22 cellular contexts compared by ENCODE assay signal in genomic region chr2:96097441-96097840, GRCh38. TPM values are rescaled to one million over a fixed set of nuclear protein-coding genes. Genes with fewer than 3 reads are reported as not detected.
"Had no signal": no experiment of that assay in that cellular context is flagged by ENCODE, and none has a peak within 500 bp of the region (broad histone marks: within the 10 kb centered on the region; RNA-seq: fewer than 3 reads in every experiment).

No MANE protein-coding gene starts in this region.

- H3K4me3 ChIP-seq: SJSA1, SK-N-MC had no signal

- FAIRE-seq: RCC 7860 had no signal

- DNase-seq: KBM-7, MV-4-11, NCI-H1048, NCI-H1105, NCI-H1417, NCI-H1436 treated with DMSO at 0.1 percent for 48 hours, NCI-H1694, NCI-H187 treated with DMSO at 0.1 percent for 48 hours, NCI-H2029 treated with DMSO at 0.1 percent for 48 hours, NCI-H226, NCI-H446, NCI-H510A, NCI-H524 treated with DMSO at 0.1 percent for 48 hours, NCI-H69, NCI-H774, SIG-M5 had no signal

- H3K36me3 ChIP-seq: SJSA1 had no signal

RNA-seq across cellular contexts. Expression of gene ADRA2B, which starts 18.9 kb away (rescaled TPM):
- total RNA-seq: HT1080, LHCN-M2, MCF 10A, SJSA1 had no signal

RNA-seq across cellular contexts. Expression of gene ASTL, which starts 40.9 kb away (rescaled TPM):
- total RNA-seq: HT1080, LHCN-M2, MCF 10A, SJSA1 had no signal
